13 cellular contexts compared by ENCODE assay signal in genomic region chr1:39896909-39897685, GRCh38. TPM values are rescaled to one million over a fixed set of nuclear protein-coding genes. Genes with fewer than 3 reads are reported as not detected.
A peak's percentile ranks its signal among the peaks of the same experiment; 100 is the strongest.
DNase-seq lines count a peak whose midpoint lies in the region; ATAC-seq and TF ChIP-seq lines count a peak whose summit lies in the region.
"Had no signal": no experiment of that assay in that cellular context is flagged by ENCODE, and none has a peak within 500 bp of the region (broad histone marks: within the 10 kb centered on the region; RNA-seq: fewer than 3 reads in every experiment).

No MANE protein-coding gene starts in this region.

- H3K79me2 ChIP-seq in hepatocyte, result peaks cover 6% of the 10 kb centered on the region

- H3K36me3 ChIP-seq in HUES48 (ENCODE audit: control insufficient read depth, insufficient read depth, low read length) (no peaks in the 10 kb centered on the region), hepatocyte (replicated peaks; ENCODE audit: insufficient read depth, low read depth) (no peaks in the 10 kb centered on the region), testis (ENCODE audit: low read depth, missing control alignments) (no peaks in the 10 kb centered on the region)
- H3K36me3 ChIP-seq: heart left ventricle had no signal

- no peaks in the 10 kb centered on the region for H3K9me3 Mint-ChIP-seq in activated naive CD8-positive, alpha-beta T cell treated with anti-CD3 and anti-CD28 coated beads for 36 hours
- H3K9me3 Mint-ChIP-seq: memory B cell had no signal

- no peaks in the 10 kb centered on the region for H3K9me2 ChIP-seq in hepatocyte (replicated peaks; ENCODE audit: insufficient read depth)

- peaks cover 62% of the 10 kb centered on the region for H3K4me1 ChIP-seq in HUES48 (ENCODE audit: control insufficient read depth, insufficient read depth, low read length)
- H3K4me1 ChIP-seq in hepatocyte (ENCODE audit: insufficient read depth), result peaks cover 15% of the 10 kb centered on the region
- H3K4me1 ChIP-seq in testis, result peaks cover 12% of the 10 kb centered on the region

- ATAC-seq in GM21360 (IDR thresholded peaks at IDR 0.05; ENCODE audit: unreplicated experiment), result no peak
- ATAC-seq: heart left ventricle had no signal

- no peak overlapping the region for H3K27ac Mint-ChIP-seq in activated naive CD8-positive, alpha-beta T cell treated with anti-CD3 and anti-CD28 coated beads for 36 hours
- H3K27ac Mint-ChIP-seq: memory B cell had no signal

- H4K20me1 ChIP-seq in hepatocyte (ENCODE audit: insufficient read depth, poor library complexity, severe bottlenecking), result no peaks in the 10 kb centered on the region

- no peaks in the 10 kb centered on the region for H3K9me3 ChIP-seq in HUES48 (ENCODE audit: control insufficient read depth, insufficient read depth, low read length)
- H3K9me3 ChIP-seq in hepatocyte (ENCODE audit: low read depth), result no peaks in the 10 kb centered on the region
- H3K9me3 ChIP-seq in testis, result no peaks in the 10 kb centered on the region
- H3K9me3 ChIP-seq: heart left ventricle, psoas muscle had no signal

- peaks cover 14% of the 10 kb centered on the region for H3K27me3 ChIP-seq in HUES48 (ENCODE audit: control insufficient read depth, insufficient read depth, low read length)
- H3K27me3 ChIP-seq in hepatocyte, result peaks cover 12% of the 10 kb centered on the region
- H3K27me3 ChIP-seq in testis, result no peaks in the 10 kb centered on the region

- no peak overlapping the region for H3K4me3 Mint-ChIP-seq in activated naive CD8-positive, alpha-beta T cell treated with anti-CD3 and anti-CD28 coated beads for 36 hours
- H3K4me3 Mint-ChIP-seq: memory B cell had no signal

- intact Hi-C loops in testis (cut with DNase I; ENCODE audit: low total_unique reads), result no loop called here

- H3K4me2 ChIP-seq in hepatocyte, result no peak overlapping the region

- DNase-seq in AG10803 (ENCODE audit: low read depth) (peak; percentile 41), SK-N-DZ (ENCODE audit: low spot score) (peak; percentile 35), hepatocyte (ENCODE audit: low spot score) (peak; percentile 27), testis (no peak)
- DNase-seq in activated naive CD8-positive, alpha-beta T cell treated with anti-CD3 and anti-CD28 coated beads for 36 hours, result no peak
- no peak for DNase-seq in activated CD8-positive, alpha-beta memory T cell treated with anti-CD3 and anti-CD28 coated beads, Interleukin-2, amount 50 U/mL, for 4 hours
- DNase-seq: activated CD4-positive, alpha-beta T cell treated with anti-CD3 and anti-CD28 coated beads, Interleukin-2, amount 50 U/mL, for 1 hour; heart left ventricle; NCI-H526 treated with DMSO at 0.1 percent for 48 hours; psoas muscle had no signal

- no peak for TF ChIP-seq CTCF in AG10803 (conservative IDR thresholded peaks at IDR 0.05; ENCODE audit: low read length)
- no peak for TF ChIP-seq CTCF in hepatocyte (IDR thresholded peaks at IDR 0.05; ENCODE audit: poor library complexity)
- TF ChIP-seq CTCF in testis (IDR thresholded peaks at IDR 0.05), result no peak

- peaks cover 57% of the 10 kb centered on the region for H3K27me3 Mint-ChIP-seq in activated naive CD8-positive, alpha-beta T cell treated with anti-CD3 and anti-CD28 coated beads for 36 hours

- no peaks in the 10 kb centered on the region for H3K36me3 Mint-ChIP-seq in activated naive CD8-positive, alpha-beta T cell treated with anti-CD3 and anti-CD28 coated beads for 36 hours
- H3K36me3 Mint-ChIP-seq: memory B cell had no signal

- no peaks in the 10 kb centered on the region for H3K4me1 Mint-ChIP-seq in activated naive CD8-positive, alpha-beta T cell treated with anti-CD3 and anti-CD28 coated beads for 36 hours

- no peak overlapping the region for H3K9ac ChIP-seq in HUES48 (ENCODE audit: low read depth, low read length)

- H2AFZ ChIP-seq in hepatocyte, result no peak overlapping the region

- H3K4me3 ChIP-seq in AG10803 (ENCODE audit: low read length) (no peak overlapping the region), HUES48 (ENCODE audit: low read depth, low read length) (no peak overlapping the region), hepatocyte (no peak overlapping the region), testis (no peak overlapping the region)
- H3K4me3 ChIP-seq: heart left ventricle, psoas muscle had no signal

- no peak for TF ChIP-seq POLR2A in testis (IDR thresholded peaks at IDR 0.05)

- 88% methylated on average over 11 of the region's 11 CpGs for WGBS in hepatocyte (ENCODE audit: low lambda C conversion rate, missing lambda C conversion rate)
- 71 to 73% methylated on average over 11 of the region's 11 CpGs for WGBS in testis, 2 donors

- H3K27ac ChIP-seq in HUES48 (ENCODE audit: low read depth, low read length), result peak overlapping the region; percentile 93
- H3K27ac ChIP-seq in hepatocyte, result no peak overlapping the region
- no peak overlapping the region for H3K27ac ChIP-seq in testis
- H3K27ac ChIP-seq: heart left ventricle, psoas muscle had no signal

RNA-seq across cellular contexts. Expression of gene MYCL, which starts 4.6 kb away (rescaled TPM):
- polyA plus RNA-seq in SK-N-DZ (2014; cell fraction: cytosol; rRNA removed), result 4.7 and 6.8 TPM in 2 replicates
- polyA plus RNA-seq in SK-N-DZ (2014; cell fraction: nucleus; rRNA removed), result 3.6 and 6.5 TPM in 2 replicates
- total RNA-seq in hepatocyte (6.3 and 10.6 TPM in 2 replicates), testis (1 to 10 TPM; 3.3 to 4.6 TPM)
- polyA plus RNA-seq in hepatocyte (7.3 and 7.8 TPM in 2 replicates), testis (ENCODE audit: insufficient read depth, low read depth, low replicate concordance) (3.1 TPM)
- total RNA-seq in activated naive CD8-positive, alpha-beta T cell treated with anti-CD3 and anti-CD28 coated beads for 36 hours, result under 1 TPM; 0.08 to 0.20 TPM

RNA-seq across cellular contexts. Expression of gene TRIT1, which starts 13.8 kb away (rescaled TPM):
- 29.1 and 30.9 TPM in 2 replicates for polyA plus RNA-seq in SK-N-DZ (2014; cell fraction: cytosol; rRNA removed)
- 49.7 and 54.8 TPM in 2 replicates for polyA plus RNA-seq in SK-N-DZ (2014; cell fraction: nucleus; rRNA removed)
- total RNA-seq in hepatocyte (17.2 and 20.0 TPM in 2 replicates), testis (10 to 100 TPM; 21.4 to 21.7 TPM)
- polyA plus RNA-seq in hepatocyte (16.6 and 19.7 TPM in 2 replicates), testis (ENCODE audit: insufficient read depth, low read depth, low replicate concordance) (20.5 TPM)
- total RNA-seq in activated naive CD8-positive, alpha-beta T cell treated with anti-CD3 and anti-CD28 coated beads for 36 hours, result 10 to 100 TPM; 42.3 to 44.0 TPM

RNA-seq across cellular contexts. Expression of gene MFSD2A, which starts 57.8 kb away (rescaled TPM):
- 6.4 and 9.9 TPM in 2 replicates for polyA plus RNA-seq in SK-N-DZ (2014; cell fraction: cytosol; rRNA removed)
- polyA plus RNA-seq in SK-N-DZ (2014; cell fraction: nucleus; rRNA removed), result 13.5 and 19.3 TPM in 2 replicates
- total RNA-seq in hepatocyte, result 2.7 and 4.8 TPM in 2 replicates
- polyA plus RNA-seq in hepatocyte, result 5.6 and 9.8 TPM in 2 replicates
- total RNA-seq in activated naive CD8-positive, alpha-beta T cell treated with anti-CD3 and anti-CD28 coated beads for 36 hours, result 10 to 100 TPM; 20.2 to 22.3 TPM
- 100 to 1,000 TPM; 185 to 201 TPM for total RNA-seq in testis
- 122 TPM for polyA plus RNA-seq in testis (ENCODE audit: insufficient read depth, low read depth, low replicate concordance)

Comparison
In these comparisons a context has a peak if more than half of its experiments do, and no peak if none do; other contexts are left out.
1. DNase-seq: peak in AG10803 (single experiment), SK-N-DZ (single experiment) and hepatocyte (single experiment); none in activated naive CD8-positive, alpha-beta T cell treated with anti-CD3 and anti-CD28 coated beads for 36 hours (single experiment), testis (single experiment) and activated CD8-positive, alpha-beta memory T cell treated with anti-CD3 and anti-CD28 coated beads, Interleukin-2, amount 50 U/mL, for 4 hours (single experiment).
2. RNA of gene MFSD2A, which starts 57.8 kb away (total RNA-seq): 185 to 201 TPM in testis; 20.2 to 22.3 TPM in activated naive CD8-positive, alpha-beta T cell treated with anti-CD3 and anti-CD28 coated beads for 36 hours and 2.7 to 4.8 TPM in hepatocyte; every median in the first group is over 4 times any median in the second.